1 cellular context compared by ENCODE assay signal in genomic region chr16:1199342-1200013, GRCh38.
TF ChIP-seq lines count a peak whose summit lies in the region.

No MANE protein-coding gene starts in this region.

TF ChIP-seq in HCT116, 20 proteins besides CTCF, POLR2A, EP300 and RAD21 (continued from another document):
- TF ChIP-seq EZH2phosphoT487 (IDR thresholded peaks at IDR 0.05; ENCODE audit: borderline replicate concordance) = no peak
- no peak for TF ChIP-seq MAX (IDR thresholded peaks at IDR 0.05)
- no peak for TF ChIP-seq SRF (IDR thresholded peaks at IDR 0.05; ENCODE audit: low read depth)
- no peak for TF ChIP-seq POLR2AphosphoS5 (IDR thresholded peaks at IDR 0.05; ENCODE audit: low read depth, low read length)
- TF ChIP-seq, protein P1, sequence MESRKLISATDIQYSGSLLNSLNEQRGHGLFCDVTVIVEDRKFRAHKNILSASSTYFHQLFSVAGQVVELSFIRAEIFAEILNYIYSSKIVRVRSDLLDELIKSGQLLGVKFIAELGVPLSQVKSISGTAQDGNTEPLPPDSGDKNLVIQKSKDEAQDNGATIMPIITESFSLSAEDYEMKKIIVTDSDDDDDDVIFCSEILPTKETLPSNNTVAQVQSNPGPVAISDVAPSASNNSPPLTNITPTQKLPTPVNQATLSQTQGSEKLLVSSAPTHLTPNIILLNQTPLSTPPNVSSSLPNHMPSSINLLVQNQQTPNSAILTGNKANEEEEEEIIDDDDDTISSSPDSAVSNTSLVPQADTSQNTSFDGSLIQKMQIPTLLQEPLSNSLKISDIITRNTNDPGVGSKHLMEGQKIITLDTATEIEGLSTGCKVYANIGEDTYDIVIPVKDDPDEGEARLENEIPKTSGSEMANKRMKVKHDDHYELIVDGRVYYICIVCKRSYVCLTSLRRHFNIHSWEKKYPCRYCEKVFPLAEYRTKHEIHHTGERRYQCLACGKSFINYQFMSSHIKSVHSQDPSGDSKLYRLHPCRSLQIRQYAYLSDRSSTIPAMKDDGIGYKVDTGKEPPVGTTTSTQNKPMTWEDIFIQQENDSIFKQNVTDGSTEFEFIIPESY (IDR thresholded peaks at IDR 0.05; ENCODE audit: extremely low read depth, insufficient replicate concordance, low read length) = no peak
- TF ChIP-seq ZFX (IDR thresholded peaks at IDR 0.05) = no peak
